In genomic region chr17:41579484-41580243, GRCh38 we compare ENCODE assay signal across 8 cellular contexts. TPM values are rescaled to one million over a fixed set of nuclear protein-coding genes. Genes with fewer than 3 reads are reported as not detected.
A peak's percentile ranks its signal among the peaks of the same experiment; 100 is the strongest.
DNase-seq lines count a peak whose midpoint lies in the region; ATAC-seq and TF ChIP-seq lines count a peak whose summit lies in the region.

No MANE protein-coding gene starts in this region.

- WGBS in aorta, 2 donors, result 37 to 38% methylated on average over 18 of the region's 18 CpGs

- H3K9me3 Mint-ChIP-seq in glutamatergic neuron (ENCODE audit: unreplicated experiment) (peaks cover 3% of the 10 kb centered on the region), progenitor cell of endocrine pancreas (ENCODE audit: low read depth) (no peaks in the 10 kb centered on the region)

- H3K27ac Mint-ChIP-seq in glutamatergic neuron (ENCODE audit: unreplicated experiment) (peak overlapping the region; percentile 8), progenitor cell of endocrine pancreas (no peak overlapping the region)

- peak; percentile 75 for DNase-seq in GM12865 (ENCODE audit: low read depth)
- DNase-seq in M059J (ENCODE audit: low read depth), result peak; percentile 83
- peak; percentile 93 for DNase-seq in SK-MEL-5 (ENCODE audit: low read depth, low spot score)
- DNase-seq in activated naive CD4-positive, alpha-beta T cell treated with anti-CD3 and anti-CD28 coated beads, Interleukin-2, amount 50 U/mL, for 16 hours, result peak; percentile 60
- peak; percentile 90 for DNase-seq in glutamatergic neuron
- peak; percentile 64 for DNase-seq in progenitor cell of endocrine pancreas (ENCODE audit: low spot score, unreplicated experiment)
- peak; percentile 86 to 90 for DNase-seq in aorta

- H3K4me1 Mint-ChIP-seq in glutamatergic neuron (ENCODE audit: low read depth, unreplicated experiment) (peaks cover 4% of the 10 kb centered on the region), progenitor cell of endocrine pancreas (ENCODE audit: low read depth) (no peaks in the 10 kb centered on the region)

- no peaks in the 10 kb centered on the region for H3K27me3 ChIP-seq in aorta (ENCODE audit: control insufficient read depth in 1 of 2, insufficient read depth in 2 of 2, low read length in 1 of 2)

- H3K36me3 ChIP-seq in aorta (ENCODE audit: control insufficient read depth in 1 of 2, insufficient read depth in 2 of 2, low read length in 1 of 2), result no peaks in the 10 kb centered on the region

- H3K36me3 Mint-ChIP-seq in glutamatergic neuron (ENCODE audit: unreplicated experiment) (no peaks in the 10 kb centered on the region), progenitor cell of endocrine pancreas (ENCODE audit: insufficient read depth) (no peaks in the 10 kb centered on the region)

- H3K27me3 Mint-ChIP-seq in glutamatergic neuron (ENCODE audit: unreplicated experiment) (no peaks in the 10 kb centered on the region), progenitor cell of endocrine pancreas (peaks cover 15% of the 10 kb centered on the region)

- in situ Hi-C loops in SK-MEL-5 (cut with HindIII; ENCODE audit: low pct_unique_long_range_greater_than_20kb, low sequenced_read_pairs), result no loop called here

- peak; percentile 92 for ATAC-seq in aorta (ENCODE audit: low FRiP score)
- ATAC-seq in GM18861 (IDR thresholded peaks at IDR 0.05; ENCODE audit: unreplicated experiment), result no peak

- peak; percentile 82 for TF ChIP-seq CTCF in GM12865 (IDR thresholded peaks at IDR 0.05; ENCODE audit: insufficient read depth, low read depth, low read length, missing control alignments)
- TF ChIP-seq CTCF in glutamatergic neuron (IDR thresholded peaks at IDR 0.05; ENCODE audit: partially characterized antibody, unreplicated experiment), result peak; percentile 86
- TF ChIP-seq CTCF in progenitor cell of endocrine pancreas (IDR thresholded peaks at IDR 0.05; ENCODE audit: unreplicated experiment), result peak; percentile 65

- no peak overlapping the region for H3K27ac ChIP-seq in aorta (ENCODE audit: low read depth in 1 of 2, low read length in 2 of 2)

- H3K4me3 Mint-ChIP-seq in glutamatergic neuron (ENCODE audit: unreplicated experiment) (no peak overlapping the region), progenitor cell of endocrine pancreas (ENCODE audit: low read depth) (no peak overlapping the region)

- no peaks in the 10 kb centered on the region for H3K4me1 ChIP-seq in aorta (ENCODE audit: control insufficient read depth in 1 of 2, insufficient read depth in 2 of 2, low read length in 2 of 2)

- H3K4me3 ChIP-seq in GM12865 (ENCODE audit: low read depth, low read length), result no peak overlapping the region
- no peak overlapping the region for H3K4me3 ChIP-seq in aorta (ENCODE audit: low read length in 2 of 2)

- intact Hi-C loops in aorta (cut with DNase I), result loop anchor here (5.0 kb wide), 2 partner anchors 68 to 83 kb away; no protein-coding TSS in a partner anchor

- H3K9me3 ChIP-seq in aorta (ENCODE audit: control insufficient read depth, low read length), result no peaks in the 10 kb centered on the region

RNA-seq across cellular contexts. Expression of gene KRT14, which starts 7.0 kb away (rescaled TPM):
- 0.27 TPM in 1 of 2 replicates, not detected in the other for total RNA-seq in M059J (2014; rRNA removed; shearing (Covaris generic))
- not detected in 2 replicates for total RNA-seq in SK-MEL-5 (2014; rRNA removed; shearing (Covaris generic))
- 0.11 and 0.27 TPM in 2 replicates for polyA plus RNA-seq in SK-MEL-5 (2015; cell fraction: cytosol; rRNA removed)
- not detected in 2 replicates for polyA plus RNA-seq in SK-MEL-5 (2015; cell fraction: nucleus; rRNA removed)
- total RNA-seq in glutamatergic neuron (ENCODE audit: unreplicated experiment) (not detected), progenitor cell of endocrine pancreas (not detected in 2 replicates), aorta (1 to 10 TPM in 1 of 2 donors, under 1 TPM in 1; 0.30 to 1.2 TPM)
- polyA plus RNA-seq in aorta, result 10 to 100 TPM in 1 of 2 donors, 1 to 10 TPM in 1; 4.4 to 46.7 TPM

RNA-seq across cellular contexts. Expression of gene KRT9, which starts 7.8 kb away (rescaled TPM):
- not detected in 2 replicates for total RNA-seq in M059J (2014; rRNA removed; shearing (Covaris generic))
- total RNA-seq in SK-MEL-5 (2014; rRNA removed; shearing (Covaris generic)), result not detected in 2 replicates
- polyA plus RNA-seq in SK-MEL-5 (2015; cell fraction: cytosol; rRNA removed), result not detected in 2 replicates
- not detected in 2 replicates for polyA plus RNA-seq in SK-MEL-5 (2015; cell fraction: nucleus; rRNA removed)
- total RNA-seq in glutamatergic neuron (ENCODE audit: unreplicated experiment) (not detected), progenitor cell of endocrine pancreas (not detected in 2 replicates), aorta (not detected)
- polyA plus RNA-seq in aorta, result under 1 TPM in 1 of 2 donors, not detected in 1; 0.18 TPM

RNA-seq across cellular contexts. Expression of gene KRT16, which starts 32.9 kb away (rescaled TPM):
- 0.15 and 0.34 TPM in 2 replicates for total RNA-seq in M059J (2014; rRNA removed; shearing (Covaris generic))
- total RNA-seq in SK-MEL-5 (2014; rRNA removed; shearing (Covaris generic)), result not detected in 2 replicates
- not detected in 2 replicates for polyA plus RNA-seq in SK-MEL-5 (2015; cell fraction: cytosol; rRNA removed)
- polyA plus RNA-seq in SK-MEL-5 (2015; cell fraction: nucleus; rRNA removed), result not detected in 2 replicates
- total RNA-seq in glutamatergic neuron (ENCODE audit: unreplicated experiment) (not detected), progenitor cell of endocrine pancreas (not detected in 2 replicates), aorta (under 1 TPM; 0.30 to 0.65 TPM)
- 10 to 100 TPM in 1 of 2 donors, 1 to 10 TPM in 1; 6.9 to 15.7 TPM for polyA plus RNA-seq in aorta

RNA-seq across cellular contexts. Expression of gene KRT17, which starts 44.7 kb away (rescaled TPM):
- 6.7 and 8.5 TPM in 2 replicates for total RNA-seq in M059J (2014; rRNA removed; shearing (Covaris generic))
- not detected in 2 replicates for total RNA-seq in SK-MEL-5 (2014; rRNA removed; shearing (Covaris generic))
- polyA plus RNA-seq in SK-MEL-5 (2015; cell fraction: cytosol; rRNA removed), result 0.13 TPM in 1 of 2 replicates, not detected in the other
- polyA plus RNA-seq in SK-MEL-5 (2015; cell fraction: nucleus; rRNA removed), result not detected in 2 replicates
- total RNA-seq in glutamatergic neuron (ENCODE audit: unreplicated experiment), result not detected
- 0.22 and 0.46 TPM in 2 replicates for total RNA-seq in progenitor cell of endocrine pancreas
- total RNA-seq in aorta, result 1 to 10 TPM; 3.8 to 5.5 TPM
- 100 to 1,000 TPM in 1 of 2 donors, 10 to 100 TPM in 1; 33.2 to 126 TPM for polyA plus RNA-seq in aorta

RNA-seq across cellular contexts. Expression of gene KRT19, which starts 51.6 kb away (rescaled TPM):
- 0.69 and 1.6 TPM in 2 replicates for total RNA-seq in M059J (2014; rRNA removed; shearing (Covaris generic))
- not detected in 2 replicates for total RNA-seq in SK-MEL-5 (2014; rRNA removed; shearing (Covaris generic))
- not detected in 2 replicates for polyA plus RNA-seq in SK-MEL-5 (2015; cell fraction: cytosol; rRNA removed)
- not detected in 2 replicates for polyA plus RNA-seq in SK-MEL-5 (2015; cell fraction: nucleus; rRNA removed)
- total RNA-seq in glutamatergic neuron (ENCODE audit: unreplicated experiment) (0.69 TPM), progenitor cell of endocrine pancreas (398 and 429 TPM in 2 replicates), aorta (1 to 10 TPM; 1.3 to 5.7 TPM)
- polyA plus RNA-seq in aorta, result 100 to 1,000 TPM in 1 of 2 donors, 1 to 10 TPM in 1; 3.1 to 135 TPM
